Comparison of ENCODE assay signal across 9 cellular contexts in the genomic region with DNA sequence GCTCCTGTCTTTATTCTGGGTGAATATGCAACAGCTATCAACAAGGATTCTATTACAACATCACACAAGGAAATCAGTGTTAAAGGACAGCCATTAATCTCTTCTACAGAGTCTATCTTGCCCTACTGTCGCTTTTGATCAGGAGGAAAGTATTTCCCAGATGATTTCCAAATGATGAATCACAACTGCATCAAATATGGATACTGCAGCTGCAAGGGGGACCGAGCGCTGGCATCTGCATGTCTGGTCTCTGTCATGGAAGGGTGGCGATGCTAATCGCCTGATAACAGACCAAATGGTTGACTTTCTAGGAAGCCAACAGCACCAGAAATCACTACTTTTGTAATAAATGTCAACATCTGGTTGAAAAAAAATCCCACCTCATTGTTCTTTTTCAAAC. TPM values are rescaled to one million over a fixed set of nuclear protein-coding genes. Genes with fewer than 3 reads are reported as not detected.
"Had no signal": no experiment of that assay in that cellular context is flagged by ENCODE, and none has a peak within 500 bp of the region (broad histone marks: within the 10 kb centered on the region; RNA-seq: fewer than 3 reads in every experiment).

No MANE protein-coding gene starts in this region.

- H3K4me3 ChIP-seq: GM12878 had no signal

- DNase-seq: GDM1, GF-D8 had no signal

- FAIRE-seq: G401.6, GM12878, GM12891, GM12892, GM18507, GM19239 had no signal

- ATAC-seq: GM12878 had no signal

RNA-seq across cellular contexts. Expression of gene OR6B3, which starts 21.2 kb away (rescaled TPM):
- total RNA-seq: G401, GM12878 had no signal
- polyA plus RNA-seq: GM12878 had no signal

RNA-seq across cellular contexts. Expression of gene OR6B2, which starts 44.3 kb away (rescaled TPM):
- total RNA-seq: G401, GM12878 had no signal
- polyA plus RNA-seq: GM12878 had no signal
